ENCODE assay signal across 13 cellular contexts in genomic region chr1:111660204-111661150, GRCh38. TPM values are rescaled to one million over a fixed set of nuclear protein-coding genes. Genes with fewer than 3 reads are reported as not detected.
DNase-seq lines count a peak whose midpoint lies in the region; ATAC-seq and TF ChIP-seq lines count a peak whose summit lies in the region.
"Had no signal": no experiment of that assay in that cellular context is flagged by ENCODE, and none has a peak within 500 bp of the region (broad histone marks: within the 10 kb centered on the region; RNA-seq: fewer than 3 reads in every experiment).

No MANE protein-coding gene starts in this region.

- H3K4me1 ChIP-seq in ovary (ENCODE audit: insufficient read depth), result peaks cover 3% of the 10 kb centered on the region

- peaks cover 98% of the 10 kb centered on the region for H3K79me2 ChIP-seq in SU-DHL-6 (ENCODE audit: insufficient read depth, low read length)

- intact Hi-C loops in activated CD4-positive, alpha-beta T cell treated with anti-CD3 and anti-CD28 coated beads for 36 hours (cut with DNase I, micrococcal nuclease), result loop anchor here in 1 of 2 experiments (2.0 to 5.0 kb wide), 2 partner anchors 42 to 152 kb away; no protein-coding TSS in a partner anchor
- intact Hi-C loops in ovary (cut with DNase I), result no loop called here

- no peaks in the 10 kb centered on the region for H3K36me3 ChIP-seq in SU-DHL-6 (ENCODE audit: low read length)
- H3K36me3 ChIP-seq in ovary, result no peaks in the 10 kb centered on the region
- H3K36me3 ChIP-seq: tibial nerve had no signal

- CTCF ChIA-PET in activated CD4-positive, alpha-beta T cell treated with anti-CD3 and anti-CD28 coated beads for 36 hours (lab: Charles Lee), result interaction anchor here (0.5 to 1.5 kb wide), 6 partner anchors 10 to 1467 kb away, joined by 3 to 5 read pairs (median 4); no protein-coding TSS in a partner anchor
- CTCF ChIA-PET in activated CD4-positive, alpha-beta T cell treated with anti-CD3 and anti-CD28 coated beads, Interleukin-2, amount 10 ng/mL, durations not matched to agents 7 days and 5 days (lab: Charles Lee), result interaction anchor here (1.5 kb wide), 1 partner anchor 152 kb away, joined by 6 read pairs; no protein-coding TSS in a partner anchor

- no peaks in the 10 kb centered on the region for H3K9me2 ChIP-seq in SU-DHL-6 (replicated peaks; ENCODE audit: insufficient read depth, low read length)

- no peak overlapping the region for H3K9ac ChIP-seq in SU-DHL-6 (ENCODE audit: low read length)

- H3F3A ChIP-seq in SU-DHL-6 (ENCODE audit: insufficient read depth), result peaks cover 9% of the 10 kb centered on the region; the same call in 1 of the 2 replicates

- TF ChIP-seq CTCF in SU-DHL-6 (IDR thresholded peaks at IDR 0.05; ENCODE audit: insufficient read depth, low read length, poor library complexity, severe bottlenecking) (no peak), ovary (IDR thresholded peaks at IDR 0.05) (no peak)

- H3K9me3 ChIP-seq in SU-DHL-6 (ENCODE audit: insufficient read depth, low read length) (no peaks in the 10 kb centered on the region), ovary (no peaks in the 10 kb centered on the region)
- H3K9me3 ChIP-seq: tibial nerve had no signal

- H3K27ac ChIP-seq in SU-DHL-6 (ENCODE audit: low read depth, low read length) (peak overlapping the region; percentile 23), substantia nigra (ENCODE audit: low read depth, low read length, poor library complexity, severe bottlenecking) (peak overlapping the region; percentile 8), ovary (peak overlapping the region in 1 of 2 donors; percentile 25)

- H3K27me3 ChIP-seq in SU-DHL-6 (ENCODE audit: low read length) (no peaks in the 10 kb centered on the region), ovary (no peaks in the 10 kb centered on the region)
- H3K27me3 ChIP-seq: tibial nerve had no signal

- POLR2A ChIA-PET in activated CD4-positive, alpha-beta T cell treated with anti-CD3 and anti-CD28 coated beads for 36 hours (lab: Charles Lee), result interaction anchor here (0.6 kb wide), 1 partner anchor 1243 kb away, joined by 3 read pairs; no protein-coding TSS in a partner anchor
- POLR2A ChIA-PET in activated CD4-positive, alpha-beta T cell treated with anti-CD3 and anti-CD28 coated beads, Interleukin-2, amount 10 ng/mL, durations not matched to agents 7 days and 5 days (lab: Charles Lee), result no interaction called here

- peak; percentile 28 for ATAC-seq in activated CD4-positive, alpha-beta T cell treated with anti-CD3 and anti-CD28 coated beads for 36 hours

- 19 to 24% (median 23%) methylated on average over 5 of the region's 5 CpGs for WGBS in ovary, 3 donors

- H3K27me3 Mint-ChIP-seq in activated CD4-positive, alpha-beta T cell treated with anti-CD3 and anti-CD28 coated beads for 36 hours, result no peaks in the 10 kb centered on the region
- no peaks in the 10 kb centered on the region for H3K27me3 Mint-ChIP-seq in activated CD4-positive, alpha-beta T cell treated with anti-CD3 and anti-CD28 coated beads, Interleukin-2, amount 10 ng/mL, durations not matched to agents 7 days and 5 days

- no peak overlapping the region for H3K4me2 ChIP-seq in SU-DHL-6 (ENCODE audit: low read depth, low read length, poor library complexity, severe bottlenecking)

- H3K4me3 ChIP-seq in SU-DHL-6 (ENCODE audit: insufficient read depth, low read length, poor library complexity, severe bottlenecking) (no peak overlapping the region), ovary (no peak overlapping the region)
- H3K4me3 ChIP-seq: tibial nerve had no signal

- no peak for TF ChIP-seq EP300 in ovary (IDR thresholded peaks at IDR 0.05)

- DNase-seq in activated CD4-positive, alpha-beta T cell treated with anti-CD3 and anti-CD28 coated beads for 36 hours, result no peak
- no peak for DNase-seq in activated CD4-positive, alpha-beta T cell treated with anti-CD3 and anti-CD28 coated beads, Interleukin-2, amount 10 ng/mL, durations not matched to agents 7 days and 5 days
- peak; percentile 9 for DNase-seq in fibroblast of the conjunctiva (ENCODE audit: low read depth)
- DNase-seq in substantia nigra (lab: John Stamatoyannopoulos, UW), result no peak
- no peak for DNase-seq in ovary
- DNase-seq in NCI-H1694 treated with DMSO at 0.1 percent for 48 hours (lab: John Stamatoyannopoulos, UW), result no peak
- no peak for DNase-seq in DMS 273 treated with DMSO at 0.1 percent for 48 hours (lab: John Stamatoyannopoulos, UW)
- DNase-seq: 8988T; activated T-cell treated with anti-CD3 and anti-CD28 coated beads, Interleukin-2, amount 50 U/mL, for 48 hours; stimulated activated CD4-positive, alpha-beta T cell treated with anti-CD3 and anti-CD28 coated beads, Interleukin-4, amount 100 ng/mL, for 1 hour had no signal

- TF ChIP-seq POLR2A in ovary (IDR thresholded peaks at IDR 0.05), result no peak

- no peaks in the 10 kb centered on the region for H3K9me3 Mint-ChIP-seq in activated CD4-positive, alpha-beta T cell treated with anti-CD3 and anti-CD28 coated beads for 36 hours (ENCODE audit: low read depth)
- H3K9me3 Mint-ChIP-seq in activated CD4-positive, alpha-beta T cell treated with anti-CD3 and anti-CD28 coated beads, Interleukin-2, amount 10 ng/mL, durations not matched to agents 7 days and 5 days, result no peaks in the 10 kb centered on the region
- H3K9me3 Mint-ChIP-seq: T-helper 1 cell treated with Interleukin-12 subunit alpha and Interleukin-12 subunit beta and Interleukin-4 antibody, amounts not matched to agents 30 μg/mL and 1 μg/mL, for 36 hours had no signal

- no peak overlapping the region for H3K27ac Mint-ChIP-seq in activated CD4-positive, alpha-beta T cell treated with anti-CD3 and anti-CD28 coated beads for 36 hours
- H3K27ac Mint-ChIP-seq in activated CD4-positive, alpha-beta T cell treated with anti-CD3 and anti-CD28 coated beads, Interleukin-2, amount 10 ng/mL, durations not matched to agents 7 days and 5 days, result no peak overlapping the region
- H3K27ac Mint-ChIP-seq: T-helper 1 cell treated with Interleukin-12 subunit alpha and Interleukin-12 subunit beta and Interleukin-4 antibody, amounts not matched to agents 30 μg/mL and 1 μg/mL, for 36 hours had no signal

- H3K36me3 Mint-ChIP-seq in activated CD4-positive, alpha-beta T cell treated with anti-CD3 and anti-CD28 coated beads for 36 hours (ENCODE audit: low read depth), result peaks cover 19% of the 10 kb centered on the region
- peaks cover 25% of the 10 kb centered on the region for H3K36me3 Mint-ChIP-seq in activated CD4-positive, alpha-beta T cell treated with anti-CD3 and anti-CD28 coated beads, Interleukin-2, amount 10 ng/mL, durations not matched to agents 7 days and 5 days (ENCODE audit: low read depth)

- H3K4me3 Mint-ChIP-seq in activated CD4-positive, alpha-beta T cell treated with anti-CD3 and anti-CD28 coated beads for 36 hours, result no peak overlapping the region
- no peak overlapping the region for H3K4me3 Mint-ChIP-seq in activated CD4-positive, alpha-beta T cell treated with anti-CD3 and anti-CD28 coated beads, Interleukin-2, amount 10 ng/mL, durations not matched to agents 7 days and 5 days
- H3K4me3 Mint-ChIP-seq: T-helper 1 cell treated with Interleukin-12 subunit alpha and Interleukin-12 subunit beta and Interleukin-4 antibody, amounts not matched to agents 30 μg/mL and 1 μg/mL, for 36 hours had no signal

- H4K20me1 ChIP-seq in SU-DHL-6 (ENCODE audit: low read depth, low read length), result peaks cover 18% of the 10 kb centered on the region; the same call in 1 of the 2 replicates

- no peak overlapping the region for H2AFZ ChIP-seq in SU-DHL-6 (ENCODE audit: low read depth, low read length, severe bottlenecking)

- H3K4me1 Mint-ChIP-seq in activated CD4-positive, alpha-beta T cell treated with anti-CD3 and anti-CD28 coated beads for 36 hours, result peaks cover 60% of the 10 kb centered on the region
- peaks cover 54% of the 10 kb centered on the region for H3K4me1 Mint-ChIP-seq in activated CD4-positive, alpha-beta T cell treated with anti-CD3 and anti-CD28 coated beads, Interleukin-2, amount 10 ng/mL, durations not matched to agents 7 days and 5 days

RNA-seq across cellular contexts. Expression of gene RAP1A, which starts 40.9 kb away (rescaled TPM):
- 100 to 1,000 TPM; 182 to 214 TPM for total RNA-seq in activated CD4-positive, alpha-beta T cell treated with anti-CD3 and anti-CD28 coated beads for 36 hours
- total RNA-seq in activated CD4-positive, alpha-beta T cell treated with anti-CD3 and anti-CD28 coated beads, Interleukin-2, amount 10 ng/mL, durations not matched to agents 7 days and 5 days, result 100 to 1,000 TPM; 128 to 130 TPM
- total RNA-seq in ovary, result 10 to 100 TPM; 22.2 to 67.6 (median 59.1) TPM
- polyA plus RNA-seq in ovary, result 100 to 1,000 TPM in 1 of 2 donors, 10 to 100 TPM in 1; 46.4 to 118 TPM
